ENCODE assay signal across 8 cellular contexts in the genomic region with DNA sequence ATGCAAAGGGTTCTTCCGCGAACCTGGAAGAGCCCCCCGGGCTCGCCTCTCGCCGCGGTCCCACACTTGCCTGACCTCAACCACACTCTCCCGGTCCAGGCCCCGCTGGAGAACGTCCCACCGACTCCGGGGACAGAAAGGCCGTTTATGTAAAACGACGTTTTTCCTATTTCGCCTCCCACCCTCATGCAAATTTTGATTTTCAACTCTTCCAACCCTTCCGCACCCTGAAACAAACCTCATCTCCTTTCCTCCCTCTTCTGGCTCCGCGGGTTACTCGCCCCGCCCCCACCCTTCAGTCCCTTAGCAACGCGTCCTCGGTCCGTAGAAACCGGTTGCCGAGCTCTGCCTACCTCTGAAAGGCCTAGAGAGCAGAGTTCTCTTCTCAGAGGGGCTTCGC. TPM values are rescaled to one million over a fixed set of nuclear protein-coding genes. Genes with fewer than 3 reads are reported as not detected.
DNase-seq lines count a peak whose midpoint lies in the region; ATAC-seq, FAIRE-seq and TF ChIP-seq lines count a peak whose summit lies in the region.
"Had no signal": no experiment of that assay in that cellular context is flagged by ENCODE, and none has a peak within 500 bp of the region (broad histone marks: within the 10 kb centered on the region; RNA-seq: fewer than 3 reads in every experiment).

Gene C1orf141, minus strand, starts transcription at position 279 of the 400 bp plus-strand sequence. CDS start 7,730 bp downstream, outside the sequence.

- intact Hi-C loops in mammary epithelial cell (cut with micrococcal nuclease), result no loop called here
- intact Hi-C loops in PC-9 (cut with micrococcal nuclease; ENCODE audit: unreplicated experiment), result no loop called here

- DNase-seq in NCI-H510A treated with DMSO at 0.1 percent for 48 hours (lab: John Stamatoyannopoulos, UW) (peak; percentile 49), mammary epithelial cell (no peak), keratinocyte (ENCODE audit: low read depth, low spot score) (no peak), GM19238 (ENCODE audit: insufficient read length, low spot score) (no peak), PC-9 (no peak)

- H3K36me3 ChIP-seq in mammary epithelial cell (ENCODE audit: insufficient read depth, low read length) (no peaks in the 10 kb centered on the region), keratinocyte (ENCODE audit: control insufficient read depth in 2 of 2, extremely low read depth in 1 of 2, insufficient read depth in 2 of 2, low read length in 2 of 2) (no peaks in the 10 kb centered on the region), PC-9 (ENCODE audit: low read depth) (no peaks in the 10 kb centered on the region)
- H3K36me3 ChIP-seq: adrenal gland had no signal

- H2AFZ ChIP-seq in mammary epithelial cell (ENCODE audit: low read depth, low read length), result peak within 1 kb of the TSS; percentile 64
- H2AFZ ChIP-seq in keratinocyte (ENCODE audit: control insufficient read depth, low read length), result peak within 1 kb of the TSS; percentile 27
- H2AFZ ChIP-seq in PC-9, result no peak within 1 kb of the TSS

- dilution Hi-C loops in mammary epithelial cell (cut with HindIII; ENCODE audit: low sequenced_read_pairs), result no loop called here
- dilution Hi-C loops in keratinocyte (cut with MboI; ENCODE audit: extremely low pct_ligation_motif_present, low sequenced_read_pairs), result no loop called here

- H3K27ac ChIP-seq in mammary epithelial cell (ENCODE audit: insufficient read depth, low read depth, low read length) (no peak within 1 kb of the TSS), keratinocyte (ENCODE audit: control insufficient read depth, insufficient read depth, low read length) (no peak within 1 kb of the TSS), PC-9 (no peak within 1 kb of the TSS)
- H3K27ac ChIP-seq: adrenal gland had no signal

- no peaks in the 10 kb centered on the region for H3K9me2 ChIP-seq in PC-9 (ENCODE audit: insufficient read depth)

- peaks cover 7% of the 10 kb centered on the region for H3K4me1 ChIP-seq in mammary epithelial cell (ENCODE audit: insufficient read depth, low read length)
- peaks cover 6% of the 10 kb centered on the region for H3K4me1 ChIP-seq in keratinocyte (ENCODE audit: control insufficient read depth, extremely low read depth, insufficient read depth, low read length)
- no peaks in the 10 kb centered on the region for H3K4me1 ChIP-seq in PC-9 (replicated peaks; ENCODE audit: insufficient read depth)

- peaks cover 10% of the 10 kb centered on the region for H3K4me1 Mint-ChIP-seq in stimulated activated naive CD8-positive, alpha-beta T cell treated with anti-CD3 and anti-CD28 coated beads, Interleukin-15, Interleukin-2, amounts not matched to agents 100 ng/mL and 50 ng/mL, for 24 hours (ENCODE audit: low read depth)

- ATAC-seq in HG03439 (IDR thresholded peaks at IDR 0.05; ENCODE audit: unreplicated experiment), result no peak

- WGBS in mammary epithelial cell (ENCODE audit: low coverage, missing lambda C conversion rate), result 35% methylated on average over 18 of the region's 28 CpGs

- no peaks in the 10 kb centered on the region for H3K36me3 Mint-ChIP-seq in stimulated activated naive CD8-positive, alpha-beta T cell treated with anti-CD3 and anti-CD28 coated beads, Interleukin-15, Interleukin-2, amounts not matched to agents 100 ng/mL and 50 ng/mL, for 24 hours (ENCODE audit: low read depth)

- in situ Hi-C loops in mammary epithelial cell (cut with MboI; ENCODE audit: low sequenced_read_pairs in 2 of 2), result loop anchor here in 1 of 2 donors (25.0 kb wide), 1 partner anchor 372 kb away; the partner anchor contains the start of gene DYNLT5

- no peaks in the 10 kb centered on the region for H3K27me3 ChIP-seq in mammary epithelial cell (ENCODE audit: insufficient read depth, low read length)
- no peaks in the 10 kb centered on the region for H3K27me3 ChIP-seq in keratinocyte (ENCODE audit: control insufficient read depth, extremely low read depth, insufficient read depth, low read length)
- no peaks in the 10 kb centered on the region for H3K27me3 ChIP-seq in PC-9 (ENCODE audit: insufficient read depth, low read depth)
- H3K27me3 ChIP-seq: adrenal gland had no signal

- H3K4me2 ChIP-seq in mammary epithelial cell (ENCODE audit: insufficient read depth, low read depth, low read length) (peak within 1 kb of the TSS; percentile 15), keratinocyte (ENCODE audit: control insufficient read depth, extremely low read depth, insufficient read depth, low read depth, low read length) (peak within 1 kb of the TSS; percentile 58), PC-9 (no peak within 1 kb of the TSS)

- H3K9ac ChIP-seq in mammary epithelial cell (ENCODE audit: insufficient read depth, low read length) (no peak within 1 kb of the TSS), keratinocyte (ENCODE audit: control insufficient read depth, extremely low read depth, insufficient read depth, low read length) (peak within 1 kb of the TSS; percentile 2)

- CTCF ChIA-PET in mammary epithelial cell (lab: Charles Lee; ENCODE audit: low non-redundant PET), result no interaction called here
- CTCF ChIA-PET in PC-9 (lab: Charles Lee), result no interaction called here

- no peaks in the 10 kb centered on the region for H3K9me3 ChIP-seq in mammary epithelial cell (replicated peaks; ENCODE audit: insufficient read depth, low read length)
- H3K9me3 ChIP-seq in keratinocyte (ENCODE audit: control insufficient read depth, low read depth, low read length), result no peaks in the 10 kb centered on the region
- H3K9me3 ChIP-seq in PC-9 (ENCODE audit: insufficient read depth, low read depth), result no peaks in the 10 kb centered on the region
- H3K9me3 ChIP-seq: adrenal gland had no signal

- H3K4me3 Mint-ChIP-seq in stimulated activated naive CD8-positive, alpha-beta T cell treated with anti-CD3 and anti-CD28 coated beads, Interleukin-15, Interleukin-2, amounts not matched to agents 100 ng/mL and 50 ng/mL, for 24 hours, result peak within 1 kb of the TSS; percentile 73

- peak within 1 kb of the TSS; percentile 26 for H3K27ac Mint-ChIP-seq in stimulated activated naive CD8-positive, alpha-beta T cell treated with anti-CD3 and anti-CD28 coated beads, Interleukin-15, Interleukin-2, amounts not matched to agents 100 ng/mL and 50 ng/mL, for 24 hours

- TF ChIP-seq CTCF in mammary epithelial cell (conservative IDR thresholded peaks at IDR 0.05 in 1 of 2, IDR thresholded peaks at IDR 0.05 in 1 of 2; ENCODE audit: extremely low read depth in 1 of 2, insufficient read depth in 1 of 2, low read depth in 1 of 2, low read length in 2 of 2) (no peak), keratinocyte (optimal IDR thresholded peaks at IDR 0.05 in 1 of 3, IDR thresholded peaks at IDR 0.05 in 1 of 3, conservative IDR thresholded peaks at IDR 0.05 in 1 of 3; ENCODE audit: extremely low read depth in 1 of 3, insufficient read depth in 2 of 3, low read length in 3 of 3) (no peak), PC-9 (conservative IDR thresholded peaks at IDR 0.05) (no peak)

- BruUV-seq in mammary epithelial cell (replicated peaks; lab: Mats Ljungman, UMichigan), result no TSS peak
- no TSS peak for BruUV-seq in PC-9 (replicated peaks; lab: Mats Ljungman, UMichigan)

- H3F3A ChIP-seq in PC-9 (ENCODE audit: insufficient read depth, low read depth), result no peaks in the 10 kb centered on the region

- H3K9me1 ChIP-seq in keratinocyte (ENCODE audit: control insufficient read depth, extremely low read depth, insufficient read depth, low read length), result no peaks in the 10 kb centered on the region

- no peak for FAIRE-seq in keratinocyte (lab: Jason Lieb, UNC)

- H4K20me1 ChIP-seq in mammary epithelial cell (ENCODE audit: insufficient read depth, low read length) (no peaks in the 10 kb centered on the region), keratinocyte (ENCODE audit: control insufficient read depth, extremely low read depth, insufficient read depth, low read length) (no peaks in the 10 kb centered on the region), PC-9 (ENCODE audit: insufficient read depth) (no peaks in the 10 kb centered on the region)

- no peak within 1 kb of the TSS for H3K4me3 ChIP-seq in mammary epithelial cell (replicated peaks in 1 of 3; ENCODE audit: insufficient read depth in 1 of 3, low read depth in 2 of 3, low read length in 3 of 3)
- H3K4me3 ChIP-seq in keratinocyte (ENCODE audit: control insufficient read depth in 2 of 3, extremely low read depth in 1 of 3, insufficient read depth in 2 of 3, low read depth in 1 of 3, low read length in 3 of 3), result peak within 1 kb of the TSS in 1 of 3 experiments; percentile 25
- H3K4me3 ChIP-seq in PC-9, result no peak within 1 kb of the TSS

- H3K79me2 ChIP-seq in mammary epithelial cell (ENCODE audit: insufficient read depth, low read length), result no peaks in the 10 kb centered on the region
- H3K79me2 ChIP-seq in keratinocyte (ENCODE audit: control insufficient read depth, insufficient read depth, low read length), result no peaks in the 10 kb centered on the region
- no peaks in the 10 kb centered on the region for H3K79me2 ChIP-seq in PC-9 (ENCODE audit: low read depth)

- peaks cover 3% of the 10 kb centered on the region for H3K27me3 Mint-ChIP-seq in stimulated activated naive CD8-positive, alpha-beta T cell treated with anti-CD3 and anti-CD28 coated beads, Interleukin-15, Interleukin-2, amounts not matched to agents 100 ng/mL and 50 ng/mL, for 24 hours

- no peaks in the 10 kb centered on the region for H3K9me3 Mint-ChIP-seq in stimulated activated naive CD8-positive, alpha-beta T cell treated with anti-CD3 and anti-CD28 coated beads, Interleukin-15, Interleukin-2, amounts not matched to agents 100 ng/mL and 50 ng/mL, for 24 hours

- POLR2A ChIA-PET in PC-9 (lab: Charles Lee; ENCODE audit: unreplicated experiment), result no interaction called here

RNA-seq across cellular contexts. Expression of gene C1orf141, which starts in this region (rescaled TPM):
- not detected for total RNA-seq in mammary epithelial cell
- not detected for polyA plus RNA-seq in mammary epithelial cell
- polyA minus RNA-seq in mammary epithelial cell, result not detected
- polyA plus RNA-seq in keratinocyte, result not detected in 3 replicates
- polyA plus RNA-seq in keratinocyte (2011; ENCODE audit: low read depth), result not detected
- not detected in 2 replicates for polyA plus RNA-seq in keratinocyte (2011; cell fraction: cytosol; rRNA removed)
- polyA plus RNA-seq in keratinocyte (2011; cell fraction: nucleus; rRNA removed), result not detected in 2 replicates
- not detected in 2 replicates for polyA plus RNA-seq in keratinocyte (2012; ENCODE audit: low replicate concordance)
- polyA minus RNA-seq in keratinocyte, result not detected in 3 replicates
- polyA minus RNA-seq in keratinocyte (2011; cell fraction: cytosol; rRNA and poly(A)+ RNA removed), result not detected
- polyA minus RNA-seq in keratinocyte (2011; cell fraction: nucleus; rRNA and poly(A)+ RNA removed), result not detected in 2 replicates
- total RNA-seq in PC-9 (2021), result not detected in 2 replicates
- total RNA-seq: adrenal gland had no signal
- polyA plus RNA-seq: adrenal gland had no signal
